ENCODE assay signal across 26 cellular contexts in genomic region chr14:21978999-21979314, GRCh38.
DNase-seq lines count a peak whose midpoint lies in the region; ATAC-seq and TF ChIP-seq lines count a peak whose summit lies in the region.
"Had no signal": no experiment of that assay in that cellular context is flagged by ENCODE, and none has a peak within 500 bp of the region (broad histone marks: within the 10 kb centered on the region; RNA-seq: fewer than 3 reads in every experiment).

No MANE protein-coding gene starts in this region.

- peak overlapping the region; percentile 72 for H3K27ac Mint-ChIP-seq in CD8-positive, alpha-beta T cell
- peak overlapping the region; percentile 71 for H3K27ac Mint-ChIP-seq in activated CD4-positive, alpha-beta memory T cell treated with anti-CD3 and anti-CD28 coated beads, Interleukin-2, amount 10 ng/mL, durations not matched to agents 7 days and 5 days
- no peak overlapping the region for H3K27ac Mint-ChIP-seq in central memory CD8-positive, alpha-beta T cell (ENCODE audit: low read depth)
- no peak overlapping the region for H3K27ac Mint-ChIP-seq in HFFc6
- H3K27ac Mint-ChIP-seq: dendritic cell treated with granulocyte-macrophage colony-stimulating factor and Interleukin-4, amounts not matched to agents 40 ng/mL and 50 ng/mL, for 4 days; endodermal cell; immature natural killer cell; natural killer cell treated with Interleukin-12 subunit alpha and Interleukin-12 subunit beta and Interleukin-15 and Interleukin-18, amount 100 ng/mL, for 72 hours had no signal

- no peak overlapping the region for H3K4me3 ChIP-seq in CD8-positive, alpha-beta T cell (ENCODE audit: low read depth, low read length)
- H3K4me3 ChIP-seq: psoas muscle, upper lobe of left lung had no signal

- no peaks in the 10 kb centered on the region for H3K36me3 Mint-ChIP-seq in activated T-cell treated with anti-CD3 and anti-CD28 coated beads, Interleukin-2, amount 50 U/mL, for 4 hours (ENCODE audit: insufficient read depth)
- H3K36me3 Mint-ChIP-seq in CD8-positive, alpha-beta T cell = no peaks in the 10 kb centered on the region
- no peaks in the 10 kb centered on the region for H3K36me3 Mint-ChIP-seq in activated CD4-positive, alpha-beta memory T cell treated with anti-CD3 and anti-CD28 coated beads, Interleukin-2, amount 10 ng/mL, durations not matched to agents 7 days and 5 days (ENCODE audit: low read depth)
- no peaks in the 10 kb centered on the region for H3K36me3 Mint-ChIP-seq in central memory CD8-positive, alpha-beta T cell (ENCODE audit: insufficient read depth)
- no peaks in the 10 kb centered on the region for H3K36me3 Mint-ChIP-seq in HFFc6 (ENCODE audit: low read depth)
- H3K36me3 Mint-ChIP-seq: immature natural killer cell; natural killer cell treated with Interleukin-12 subunit alpha and Interleukin-12 subunit beta and Interleukin-15 and Interleukin-18, amount 100 ng/mL, for 72 hours had no signal

- no peak for DNase-seq in activated T-cell treated with anti-CD3 and anti-CD28 coated beads, Interleukin-2, amount 50 U/mL, for 4 hours
- no peak for DNase-seq in activated T-cell treated with anti-CD3 and anti-CD28 coated beads, Interleukin-2, amount 50 U/mL, for 48 hours
- DNase-seq in CD8-positive, alpha-beta T cell = no peak
- DNase-seq in activated CD4-positive, alpha-beta memory T cell treated with anti-CD3 and anti-CD28 coated beads, Interleukin-2, amount 10 ng/mL, durations not matched to agents 7 days and 5 days = no peak
- DNase-seq in central memory CD8-positive, alpha-beta T cell (ENCODE audit: low spot score in 2 of 2) = no peak
- DNase-seq in NCI-H82 treated with DMSO at 0.1 percent for 48 hours (lab: John Stamatoyannopoulos, UW; ENCODE audit: unreplicated experiment) (no peak), posterior cingulate gyrus (no peak), HFFc6 (no peak)
- DNase-seq: activated CD4-positive, alpha-beta T cell treated with anti-CD3 and anti-CD28 coated beads, Interleukin-2, amount 50 U/mL, for 4 hours; central memory CD4-positive, alpha-beta T cell; endodermal cell; GOT3; immature natural killer cell; IMR-90; left cardiac atrium; NCI-H2107; NCI-H345; NCI-H69; occipital lobe; psoas muscle; stimulated activated CD4-positive, alpha-beta T cell treated with anti-CD3 and anti-CD28 coated beads, Interleukin-4, amount 100 ng/mL, for 24 hours; T-helper 9 cell had no signal

- peaks cover 2% of the 10 kb centered on the region for H3K27me3 Mint-ChIP-seq in activated T-cell treated with anti-CD3 and anti-CD28 coated beads, Interleukin-2, amount 50 U/mL, for 4 hours (ENCODE audit: low read depth)
- no peaks in the 10 kb centered on the region for H3K27me3 Mint-ChIP-seq in CD8-positive, alpha-beta T cell (ENCODE audit: low read depth)
- peaks cover 16% of the 10 kb centered on the region for H3K27me3 Mint-ChIP-seq in activated CD4-positive, alpha-beta memory T cell treated with anti-CD3 and anti-CD28 coated beads, Interleukin-2, amount 10 ng/mL, durations not matched to agents 7 days and 5 days
- peaks cover 13% of the 10 kb centered on the region for H3K27me3 Mint-ChIP-seq in central memory CD8-positive, alpha-beta T cell
- H3K27me3 Mint-ChIP-seq in HFFc6 (ENCODE audit: insufficient read depth) = no peaks in the 10 kb centered on the region; the same call in 1 of the 2 replicates
- H3K27me3 Mint-ChIP-seq: dendritic cell treated with granulocyte-macrophage colony-stimulating factor and Interleukin-4, amounts not matched to agents 40 ng/mL and 50 ng/mL, for 4 days had no signal

- H3K9me3 Mint-ChIP-seq in activated T-cell treated with anti-CD3 and anti-CD28 coated beads, Interleukin-2, amount 50 U/mL, for 4 hours = no peaks in the 10 kb centered on the region
- no peaks in the 10 kb centered on the region for H3K9me3 Mint-ChIP-seq in CD8-positive, alpha-beta T cell
- no peaks in the 10 kb centered on the region for H3K9me3 Mint-ChIP-seq in activated CD4-positive, alpha-beta memory T cell treated with anti-CD3 and anti-CD28 coated beads, Interleukin-2, amount 10 ng/mL, durations not matched to agents 7 days and 5 days
- H3K9me3 Mint-ChIP-seq in central memory CD8-positive, alpha-beta T cell = no peaks in the 10 kb centered on the region
- H3K9me3 Mint-ChIP-seq in HFFc6 = peaks cover 55% of the 10 kb centered on the region
- H3K9me3 Mint-ChIP-seq: dendritic cell treated with granulocyte-macrophage colony-stimulating factor and Interleukin-4, amounts not matched to agents 40 ng/mL and 50 ng/mL, for 4 days; endodermal cell; immature natural killer cell; natural killer cell treated with Interleukin-12 subunit alpha and Interleukin-12 subunit beta and Interleukin-15 and Interleukin-18, amount 100 ng/mL, for 72 hours had no signal

- ATAC-seq in activated T-cell treated with anti-CD3 and anti-CD28 coated beads, Interleukin-2, amount 50 U/mL, for 4 hours = peak; percentile 41 to 43
- peak; percentile 37 for ATAC-seq in CD8-positive, alpha-beta T cell
- peak; percentile 38 for ATAC-seq in central memory CD8-positive, alpha-beta T cell (replicated peaks; ENCODE audit: extremely low read depth, poor library complexity, severe bottlenecking)
- ATAC-seq: left cardiac atrium, psoas muscle, Right ventricle myocardium inferior had no signal

- CTCF ChIA-PET in CD8-positive, alpha-beta T cell (lab: Charles Lee) = interaction anchor here (0.6 to 3.4 kb wide), 22 partner anchors 9 to 591 kb away, joined by 3 to 44 read pairs (median 8); no protein-coding TSS in a partner anchor
- CTCF ChIA-PET in activated CD4-positive, alpha-beta memory T cell treated with anti-CD3 and anti-CD28 coated beads, Interleukin-2, amount 10 ng/mL, durations not matched to agents 7 days and 5 days (lab: Charles Lee) = interaction anchor here (0.7 to 3.1 kb wide), 27 partner anchors 13 to 675 kb away, joined by 3 to 106 read pairs (median 4); no protein-coding TSS in a partner anchor

- peaks cover 3% of the 10 kb centered on the region for H3K4me1 ChIP-seq in CD8-positive, alpha-beta T cell (ENCODE audit: insufficient read depth, low read length)
- H3K4me1 ChIP-seq: psoas muscle, upper lobe of left lung had no signal

- intact Hi-C loops in CD8-positive, alpha-beta T cell (cut with DNase I, micrococcal nuclease) = loop anchor here (2.0 to 5.0 kb wide), 4 partner anchors 18 to 578 kb away; no protein-coding TSS in a partner anchor
- intact Hi-C loops in posterior cingulate gyrus (cut with DNase I) = no loop called here

- peak overlapping the region; percentile 67 for H3K4me3 Mint-ChIP-seq in activated T-cell treated with anti-CD3 and anti-CD28 coated beads, Interleukin-2, amount 50 U/mL, for 4 hours
- peak overlapping the region; percentile 71 for H3K4me3 Mint-ChIP-seq in CD8-positive, alpha-beta T cell
- peak overlapping the region; percentile 63 for H3K4me3 Mint-ChIP-seq in activated CD4-positive, alpha-beta memory T cell treated with anti-CD3 and anti-CD28 coated beads, Interleukin-2, amount 10 ng/mL, durations not matched to agents 7 days and 5 days
- H3K4me3 Mint-ChIP-seq in central memory CD8-positive, alpha-beta T cell = peak overlapping the region; percentile 68
- H3K4me3 Mint-ChIP-seq in HFFc6 = no peak overlapping the region
- H3K4me3 Mint-ChIP-seq: dendritic cell treated with granulocyte-macrophage colony-stimulating factor and Interleukin-4, amounts not matched to agents 40 ng/mL and 50 ng/mL, for 4 days; endodermal cell; immature natural killer cell; natural killer cell treated with Interleukin-12 subunit alpha and Interleukin-12 subunit beta and Interleukin-15 and Interleukin-18, amount 100 ng/mL, for 72 hours had no signal

- POLR2A ChIA-PET in CD8-positive, alpha-beta T cell (lab: Charles Lee) = interaction anchor here (0.6 to 2.0 kb wide), 8 partner anchors 10 to 785 kb away, joined by 3 to 9 read pairs (median 6); no protein-coding TSS in a partner anchor
- POLR2A ChIA-PET in activated CD4-positive, alpha-beta memory T cell treated with anti-CD3 and anti-CD28 coated beads, Interleukin-2, amount 10 ng/mL, durations not matched to agents 7 days and 5 days (lab: Charles Lee) = interaction anchor here (1.0 to 3.4 kb wide), 9 partner anchors 10 to 590 kb away, joined by 3 to 15 read pairs (median 3); no protein-coding TSS in a partner anchor

- no peaks in the 10 kb centered on the region for H3K9me3 ChIP-seq in CD8-positive, alpha-beta T cell (ENCODE audit: low read length)
- H3K9me3 ChIP-seq: psoas muscle, upper lobe of left lung had no signal

- TF ChIP-seq CTCF in CD8-positive, alpha-beta T cell (IDR thresholded peaks at IDR 0.05) = no peak
- TF ChIP-seq CTCF in HFFc6 (IDR thresholded peaks at IDR 0.05) = no peak

- H3K27me3 ChIP-seq in CD8-positive, alpha-beta T cell (ENCODE audit: insufficient read depth, low read length) = no peaks in the 10 kb centered on the region
- H3K27me3 ChIP-seq: upper lobe of left lung had no signal

- no peak overlapping the region for H3K27ac ChIP-seq in CD8-positive, alpha-beta T cell (ENCODE audit: low read depth, low read length)
- H3K27ac ChIP-seq: psoas muscle, upper lobe of left lung had no signal

- H3K36me3 ChIP-seq in CD8-positive, alpha-beta T cell (ENCODE audit: insufficient read depth, low read length) = no peaks in the 10 kb centered on the region
- H3K36me3 ChIP-seq: upper lobe of left lung had no signal

- peaks cover 24% of the 10 kb centered on the region for H3K4me1 Mint-ChIP-seq in activated T-cell treated with anti-CD3 and anti-CD28 coated beads, Interleukin-2, amount 50 U/mL, for 4 hours (ENCODE audit: low read depth)
- H3K4me1 Mint-ChIP-seq in CD8-positive, alpha-beta T cell (ENCODE audit: low read depth) = peaks cover 17% of the 10 kb centered on the region
- peaks cover 22% of the 10 kb centered on the region for H3K4me1 Mint-ChIP-seq in activated CD4-positive, alpha-beta memory T cell treated with anti-CD3 and anti-CD28 coated beads, Interleukin-2, amount 10 ng/mL, durations not matched to agents 7 days and 5 days
- peaks cover 16% of the 10 kb centered on the region for H3K4me1 Mint-ChIP-seq in central memory CD8-positive, alpha-beta T cell
- no peaks in the 10 kb centered on the region for H3K4me1 Mint-ChIP-seq in HFFc6 (ENCODE audit: low read depth)
- H3K4me1 Mint-ChIP-seq: endodermal cell, immature natural killer cell had no signal

Comparison
In these comparisons a context has a peak if more than half of its experiments do, and no peak if none do; other contexts are left out.
1. H3K27ac Mint-ChIP-seq: peak in CD8-positive, alpha-beta T cell (single experiment) and activated CD4-positive, alpha-beta memory T cell treated with anti-CD3 and anti-CD28 coated beads, Interleukin-2, amount 10 ng/mL, durations not matched to agents 7 days and 5 days (single experiment); none in central memory CD8-positive, alpha-beta T cell (single experiment) and HFFc6 (single experiment).
2. Peak in every context shown above with its lines, with median percentiles within 50 percentile points of each other: ATAC-seq.